9 cellular contexts compared by ENCODE assay signal in the genomic region with DNA sequence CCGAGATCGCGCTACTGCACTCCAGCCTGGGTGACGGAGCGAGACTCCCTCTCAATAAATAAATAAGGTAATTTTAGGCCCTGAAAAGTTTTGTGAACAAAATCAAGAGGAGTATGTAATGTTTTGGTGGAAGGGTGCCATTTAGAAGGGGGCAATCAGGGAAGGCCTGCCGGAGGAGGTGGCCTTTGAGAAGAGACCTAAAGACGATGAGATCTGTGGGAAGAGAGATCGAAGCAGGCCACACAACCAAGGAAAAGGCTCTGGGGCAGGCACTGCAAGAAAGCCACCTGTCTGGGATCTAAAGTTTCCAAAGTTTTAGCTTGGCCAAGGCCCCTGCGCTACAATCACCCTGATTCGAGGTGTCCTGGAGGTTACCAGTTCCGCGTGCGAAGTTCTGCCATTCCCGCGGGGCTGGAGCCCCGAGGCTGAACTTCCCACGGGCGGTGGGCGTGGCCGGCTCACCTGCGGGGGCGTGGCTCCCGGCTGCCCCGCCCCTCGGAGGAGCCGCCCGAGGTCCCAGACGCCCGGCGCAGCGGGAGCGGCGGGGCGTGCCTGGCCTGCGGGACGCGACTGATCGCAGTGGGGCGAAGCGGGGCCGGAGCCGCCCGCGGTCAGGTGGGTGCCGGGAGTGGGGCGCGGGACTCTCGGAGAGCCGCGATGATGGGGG. TPM values are rescaled to one million over a fixed set of nuclear protein-coding genes. Genes with fewer than 3 reads are reported as not detected.
DNase-seq lines count a peak whose midpoint lies in the region; ATAC-seq and TF ChIP-seq lines count a peak whose summit lies in the region.
"Had no signal": no experiment of that assay in that cellular context is flagged by ENCODE, and none has a peak within 500 bp of the region (broad histone marks: within the 10 kb centered on the region; RNA-seq: fewer than 3 reads in every experiment).

A gene (plus strand): TSS at position 519 of the 667 bp plus-strand sequence. CDS start 4,792 bp downstream, outside the sequence.

- H3K27me3 Mint-ChIP-seq in T-helper 2 cell treated with Interferon-gamma antibody and Interleukin-4, amounts not matched to agents 5 μg/mL and 100 μg/mL, for 36 hours (ENCODE audit: low read depth) = peaks cover 13% of the 10 kb centered on the region
- peaks cover 8 to 18% of the 10 kb centered on the region in 2 donors for H3K27me3 Mint-ChIP-seq in natural killer cell (ENCODE audit: low read depth in 2 of 2)

- peak within 1 kb of the TSS; percentile 55 for H3K4me3 Mint-ChIP-seq in T-helper 2 cell treated with Interferon-gamma antibody and Interleukin-4, amounts not matched to agents 5 μg/mL and 100 μg/mL, for 36 hours
- peak within 1 kb of the TSS; percentile 77 for H3K4me3 Mint-ChIP-seq in natural killer cell

- H3K27ac Mint-ChIP-seq in T-helper 2 cell treated with Interferon-gamma antibody and Interleukin-4, amounts not matched to agents 5 μg/mL and 100 μg/mL, for 36 hours = no peak within 1 kb of the TSS
- no peak within 1 kb of the TSS for H3K27ac Mint-ChIP-seq in natural killer cell

- TF ChIP-seq CTCF in coronary artery (IDR thresholded peaks at IDR 0.05) (no peak), natural killer cell (IDR thresholded peaks at IDR 0.05) (no peak)

- ATAC-seq in natural killer cell (peak in 1 of 3 donors; percentile 23), HG03457 (IDR thresholded peaks at IDR 0.05; ENCODE audit: unreplicated experiment) (no peak)

- H3K27ac ChIP-seq in coronary artery = no peak within 1 kb of the TSS

- H3K4me1 Mint-ChIP-seq in T-helper 2 cell treated with Interferon-gamma antibody and Interleukin-4, amounts not matched to agents 5 μg/mL and 100 μg/mL, for 36 hours (ENCODE audit: low read depth) = peaks cover 7% of the 10 kb centered on the region
- H3K4me1 Mint-ChIP-seq in natural killer cell = peaks cover 10 to 12% of the 10 kb centered on the region in 2 donors

- H3K4me3 ChIP-seq in coronary artery = peak within 1 kb of the TSS; percentile 53
- H3K4me3 ChIP-seq: lung had no signal

- peak; percentile 68 for DNase-seq in HPDE6-E6E7 (ENCODE audit: extremely low spot score)
- DNase-seq in T-helper 2 cell treated with Interferon-gamma antibody and Interleukin-4, amounts not matched to agents 5 μg/mL and 100 μg/mL, for 36 hours (ENCODE audit: low spot score) = peak; percentile 36
- DNase-seq in coronary artery (ENCODE audit: low spot score) = no peak
- DNase-seq in natural killer cell = no peak
- DNase-seq in hippocampal formation (lab: John Stamatoyannopoulos, UW) = no peak
- DNase-seq in SIG-M5 treated with dmso at 0.1 percent for 504 hours (lab: John Stamatoyannopoulos, UW; ENCODE audit: unreplicated experiment) = no peak
- no peak for DNase-seq in EL

- no peaks in the 10 kb centered on the region for H3K9me3 Mint-ChIP-seq in T-helper 2 cell treated with Interferon-gamma antibody and Interleukin-4, amounts not matched to agents 5 μg/mL and 100 μg/mL, for 36 hours
- no peaks in the 10 kb centered on the region for H3K9me3 Mint-ChIP-seq in natural killer cell

- H3K36me3 Mint-ChIP-seq in T-helper 2 cell treated with Interferon-gamma antibody and Interleukin-4, amounts not matched to agents 5 μg/mL and 100 μg/mL, for 36 hours (ENCODE audit: low read depth) = no peaks in the 10 kb centered on the region
- no peaks in the 10 kb centered on the region for H3K36me3 Mint-ChIP-seq in natural killer cell

- intact Hi-C loops in natural killer cell (cut with micrococcal nuclease) = no loop called here

RNA-seq across cellular contexts. Expression of the gene that starts here (rescaled TPM):
- not detected for total RNA-seq in natural killer cell

Comparison
In these comparisons a context has a peak if more than half of its experiments do, and no peak if none do; other contexts are left out.
1. DNase-seq: peak in HPDE6-E6E7 (single experiment) and T-helper 2 cell treated with Interferon-gamma antibody and Interleukin-4, amounts not matched to agents 5 μg/mL and 100 μg/mL, for 36 hours (single experiment); none in coronary artery (single experiment), natural killer cell (single experiment), hippocampal formation (0 of 2), SIG-M5 treated with dmso at 0.1 percent for 504 hours (single experiment) and EL (single experiment).